Comparison of ENCODE assay signal across 15 cellular contexts in the genomic region with DNA sequence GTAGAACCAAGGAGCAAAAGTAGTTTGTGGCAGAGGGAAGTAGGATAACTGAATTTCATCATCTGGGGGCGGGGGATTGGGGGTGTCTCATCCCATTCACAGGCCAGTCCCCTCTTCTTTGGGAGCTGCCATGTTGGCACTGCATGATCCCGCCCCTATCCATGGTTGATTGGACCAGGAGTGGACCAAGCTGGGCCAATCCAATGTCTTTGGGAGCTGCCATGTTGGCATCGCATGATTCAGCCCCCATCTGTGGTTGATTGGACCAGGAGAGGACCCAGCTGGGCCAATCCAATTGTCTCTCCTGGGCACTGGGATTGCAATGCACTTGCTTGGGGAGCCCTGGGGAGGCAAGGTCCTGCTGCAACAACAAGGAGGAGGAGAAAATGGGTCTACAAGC. TPM values are rescaled to one million over a fixed set of nuclear protein-coding genes. Genes with fewer than 3 reads are reported as not detected.
A peak's percentile ranks its signal among the peaks of the same experiment; 100 is the strongest.
DNase-seq lines count a peak whose midpoint lies in the region; ATAC-seq and TF ChIP-seq lines count a peak whose summit lies in the region.
"Had no signal": no experiment of that assay in that cellular context is flagged by ENCODE, and none has a peak within 500 bp of the region (broad histone marks: within the 10 kb centered on the region; RNA-seq: fewer than 3 reads in every experiment).

No MANE protein-coding gene starts in this region.

- H2BK120ac ChIP-seq in mesendoderm (ENCODE audit: low read depth, low read length): no peak overlapping the region

- no CpG with 5 or more reads among the region's 3 CpGs for WGBS in mesendoderm (ENCODE audit: extremely low coverage, insufficient coverage, low lambda C conversion rate)
- WGBS in right lobe of liver (ENCODE audit: insufficient coverage, low coverage, low lambda C conversion rate, missing lambda C conversion rate): no CpG with 5 or more reads among the region's 3 CpGs

- no peak overlapping the region for H2BK15ac ChIP-seq in mesendoderm (replicated peaks; ENCODE audit: low read depth)

- no peak overlapping the region for H4K5ac ChIP-seq in mesendoderm (ENCODE audit: low read length)

- no peak for TF ChIP-seq RAD21 in HCT116 (IDR thresholded peaks at IDR 0.05; ENCODE audit: low read depth)

- H2AFZ ChIP-seq in HCT116 (ENCODE audit: low read depth, low read length, poor library complexity, severe bottlenecking): no peak overlapping the region

- peak; percentile 17 for DNase-seq in BE2C
- DNase-seq in HCT116 (ENCODE audit: low read depth, low spot score): no peak
- DNase-seq in RWPE2 (ENCODE audit: low spot score): peak; percentile 22
- peak; percentile 28 for DNase-seq in mesendoderm
- no peak for DNase-seq in endothelial cell (ENCODE audit: low spot score)
- no peak for DNase-seq in central memory CD4-positive, alpha-beta T cell
- no peak for DNase-seq in right lobe of liver
- DNase-seq: 8988T; AML-193; CD4-positive, CD25-positive, alpha-beta regulatory T cell had no signal

- no peak overlapping the region for H2AK5ac ChIP-seq in mesendoderm (ENCODE audit: low read length)

- H3K9me3 ChIP-seq in BE2C (no peaks in the 10 kb centered on the region), HCT116 (ENCODE audit: control insufficient read depth in 1 of 2, insufficient read depth in 1 of 2, low read depth in 1 of 2, low read length in 2 of 2) (peaks cover 0 to 6% of the 10 kb centered on the region in 2 experiments; a peak in 1 of 4 replicates), RWPE2 (ENCODE audit: severe bottlenecking) (no peaks in the 10 kb centered on the region), right lobe of liver (no peaks in the 10 kb centered on the region)
- H3K9me3 ChIP-seq: HAP-1 had no signal

- H3K27ac ChIP-seq in HCT116 (ENCODE audit: low read depth, low read length) (no peak overlapping the region), RWPE2 (ENCODE audit: poor library complexity, severe bottlenecking) (no peak overlapping the region), mesendoderm (ENCODE audit: low read depth, low read length) (no peak overlapping the region), right lobe of liver (no peak overlapping the region)
- H3K27ac ChIP-seq: BLaER1 treated with 17β-estradiol and CSF1 and Interleukin-3, amounts not matched to agents 10 nM and 100 nM; HL-60 had no signal

- H3K79me2 ChIP-seq in HCT116 (ENCODE audit: insufficient read depth, low read length): no peaks in the 10 kb centered on the region
- H3K79me2 ChIP-seq in mesendoderm (ENCODE audit: control insufficient read depth, insufficient read depth, low read length): no peaks in the 10 kb centered on the region

- H3K4me1 ChIP-seq in BE2C: no peaks in the 10 kb centered on the region
- peaks cover 0 to 3% of the 10 kb centered on the region in 2 experiments; a peak in 1 of 4 replicates for H3K4me1 ChIP-seq in HCT116 (ENCODE audit: control insufficient read depth in 1 of 2, insufficient read depth in 2 of 2, low read length in 2 of 2)
- no peaks in the 10 kb centered on the region for H3K4me1 ChIP-seq in RWPE2 (ENCODE audit: insufficient read depth, poor library complexity, severe bottlenecking)
- H3K4me1 ChIP-seq in mesendoderm (ENCODE audit: control insufficient read depth, low read depth, low read length): peaks cover 5% of the 10 kb centered on the region
- no peaks in the 10 kb centered on the region for H3K4me1 ChIP-seq in right lobe of liver

- no TSS peak for BruUV-seq in HCT116 (replicated peaks; lab: Mats Ljungman, UMichigan)

- H3K4me3 ChIP-seq in BE2C (ENCODE audit: low read depth, low read length) (no peak overlapping the region), HCT116 (replicated peaks in 1 of 2; ENCODE audit: low read depth in 1 of 2, low read length in 2 of 2) (no peak overlapping the region), RWPE2 (ENCODE audit: severe bottlenecking) (no peak overlapping the region), mesendoderm (ENCODE audit: low read length) (no peak overlapping the region), right lobe of liver (no peak overlapping the region)
- H3K4me3 ChIP-seq: BLaER1 treated with 17β-estradiol and CSF1 and Interleukin-3, amounts not matched to agents 10 nM and 100 nM; GM12878; HAP-1 had no signal

- intact Hi-C loops in HCT116 (cut with micrococcal nuclease) (loop anchor here (10.0 kb wide), 1 partner anchor 122 kb away; no protein-coding TSS in a partner anchor), right lobe of liver (cut with DNase I) (no loop called here)

- no peaks in the 10 kb centered on the region for H3K9me3 Mint-ChIP-seq in endothelial cell (ENCODE audit: unreplicated experiment)

- H3K27me3 ChIP-seq in BE2C (no peaks in the 10 kb centered on the region), HCT116 (ENCODE audit: insufficient read depth, low read length) (no peaks in the 10 kb centered on the region), RWPE2 (ENCODE audit: insufficient read depth, poor library complexity, severe bottlenecking) (no peaks in the 10 kb centered on the region), mesendoderm (ENCODE audit: insufficient read depth, low read length, poor library complexity) (no peaks in the 10 kb centered on the region), right lobe of liver (no peaks in the 10 kb centered on the region)
- H3K27me3 ChIP-seq: BLaER1 treated with 17β-estradiol and CSF1 and Interleukin-3, amounts not matched to agents 10 nM and 100 nM had no signal

- peak overlapping the region; percentile 42 for H3K56ac ChIP-seq in mesendoderm (ENCODE audit: low read length)

- H3K27me3 Mint-ChIP-seq in endothelial cell (ENCODE audit: unreplicated experiment): peaks cover 8% of the 10 kb centered on the region

- POLR2A ChIA-PET in HCT116 (lab: Charles Lee): no interaction called here

- no peaks in the 10 kb centered on the region for H3K36me3 Mint-ChIP-seq in endothelial cell (ENCODE audit: low read depth, unreplicated experiment)
- H3K36me3 Mint-ChIP-seq: CD4-positive, CD25-positive, alpha-beta regulatory T cell had no signal

- no peaks in the 10 kb centered on the region for H3K9me2 ChIP-seq in HCT116 (ENCODE audit: insufficient read depth)

- no peak for TF ChIP-seq CTCF in BE2C (IDR thresholded peaks at IDR 0.05; ENCODE audit: low read depth, low read length)
- TF ChIP-seq CTCF in HCT116 (IDR thresholded peaks at IDR 0.05 in 2 of 3, conservative IDR thresholded peaks at IDR 0.05 in 1 of 3; ENCODE audit: borderline replicate concordance in 1 of 3, insufficient read depth in 1 of 3, low read depth in 2 of 3, low read length in 2 of 3): no peak
- TF ChIP-seq CTCF in RWPE2 (IDR thresholded peaks at IDR 0.05; ENCODE audit: poor library complexity, severe bottlenecking): no peak
- no peak for TF ChIP-seq CTCF in endothelial cell (IDR thresholded peaks at IDR 0.05; ENCODE audit: unreplicated experiment)
- no peak for TF ChIP-seq CTCF in right lobe of liver (IDR thresholded peaks at IDR 0.05)

- no peaks in the 10 kb centered on the region for H4K20me1 ChIP-seq in HCT116 (ENCODE audit: insufficient read depth)
- H4K20me1 ChIP-seq: BLaER1 treated with 17β-estradiol and CSF1 and Interleukin-3, amounts not matched to agents 10 nM and 100 nM had no signal

- no peaks in the 10 kb centered on the region for H3K4me1 Mint-ChIP-seq in endothelial cell (ENCODE audit: unreplicated experiment)

- no peaks in the 10 kb centered on the region for H3K79me1 ChIP-seq in mesendoderm (ENCODE audit: low read length)

- H2BK5ac ChIP-seq in mesendoderm (ENCODE audit: low read length): no peak overlapping the region

- H3K4me3 Mint-ChIP-seq in endothelial cell (ENCODE audit: unreplicated experiment): no peak overlapping the region
- H3K4me3 Mint-ChIP-seq: CD4-positive, CD25-positive, alpha-beta regulatory T cell had no signal

- H3K4ac ChIP-seq in mesendoderm (ENCODE audit: low read depth, low read length): no peak overlapping the region

- ATAC-seq in HCT116: peak; percentile 71; the same call in 1 of the 2 replicates
- no peak for ATAC-seq in RWPE2 (ENCODE audit: low read depth)
- no peak for ATAC-seq in GM19395 (IDR thresholded peaks at IDR 0.05; ENCODE audit: unreplicated experiment)
- no peak for ATAC-seq in right lobe of liver
- ATAC-seq: GM12878 had no signal

- no peak for TF ChIP-seq POLR2A in HCT116 (IDR thresholded peaks at IDR 0.05; ENCODE audit: borderline replicate concordance, extremely low read depth, insufficient read depth, insufficient read length)
- TF ChIP-seq POLR2A in right lobe of liver (IDR thresholded peaks at IDR 0.05): no peak

- H3K23ac ChIP-seq in mesendoderm (ENCODE audit: low read length): no peak overlapping the region

- H3K18ac ChIP-seq in mesendoderm (ENCODE audit: low read length): no peak overlapping the region

- RAD21 ChIA-PET in HCT116 (lab: Charles Lee; ENCODE audit: low non-redundant PET in 1 of 2, low total read pairs in 2 of 2, uncharacterized antibody in 2 of 2, unreplicated experiment in 2 of 2): no interaction called here

- H3K9ac ChIP-seq in HCT116 (ENCODE audit: low read length) (no peak overlapping the region), mesendoderm (ENCODE audit: low read length) (no peak overlapping the region)
- H3K9ac ChIP-seq: BLaER1 treated with 17β-estradiol and CSF1 and Interleukin-3, amounts not matched to agents 10 nM and 100 nM had no signal

- CTCF ChIA-PET in HCT116 (lab: Charles Lee): no interaction called here

- H3K4me2 ChIP-seq in HCT116 (ENCODE audit: low read length) (no peak overlapping the region), mesendoderm (ENCODE audit: low read length) (no peak overlapping the region)
- H3K4me2 ChIP-seq: BLaER1 treated with 17β-estradiol and CSF1 and Interleukin-3, amounts not matched to agents 10 nM and 100 nM had no signal

- no peak overlapping the region for H3K27ac Mint-ChIP-seq in endothelial cell (ENCODE audit: unreplicated experiment)
- H3K27ac Mint-ChIP-seq: CD4-positive, CD25-positive, alpha-beta regulatory T cell had no signal

- no peaks in the 10 kb centered on the region for H3K36me3 ChIP-seq in BE2C
- H3K36me3 ChIP-seq in HCT116 (ENCODE audit: control insufficient read depth in 1 of 2, insufficient read depth in 2 of 2, low read length in 2 of 2): no peaks in the 10 kb centered on the region
- no peaks in the 10 kb centered on the region for H3K36me3 ChIP-seq in RWPE2 (ENCODE audit: low read depth)
- H3K36me3 ChIP-seq in mesendoderm (ENCODE audit: control insufficient read depth, insufficient read depth, low read length): no peaks in the 10 kb centered on the region
- no peaks in the 10 kb centered on the region for H3K36me3 ChIP-seq in right lobe of liver
- H3K36me3 ChIP-seq: BLaER1 treated with 17β-estradiol and CSF1 and Interleukin-3, amounts not matched to agents 10 nM and 100 nM; HAP-1 had no signal

- no peak overlapping the region for H4K8ac ChIP-seq in mesendoderm (ENCODE audit: low read depth, low read length)

RNA-seq across cellular contexts. Expression of gene ALPL, which starts 12.3 kb away (rescaled TPM):
- polyA plus RNA-seq in BE2C (2012; ENCODE audit: insufficient read depth, insufficient read length, low read depth): 0.43 TPM
- total RNA-seq in HCT116 (2021; ENCODE audit: unreplicated experiment) (0.61 TPM), endothelial cell (ENCODE audit: unreplicated experiment) (11.7 TPM), right lobe of liver (10 to 100 TPM; 23.2 to 81.5 (median 48.1) TPM)
- 0.46 and 0.55 TPM in 2 replicates for polyA plus RNA-seq in HCT116 (2012)
- 126 TPM for polyA plus RNA-seq in mesendoderm (2013, experiment 1 of 2)
- 125 TPM for polyA plus RNA-seq in mesendoderm (2013, experiment 2 of 2)
- total RNA-seq: CD4-positive, CD25-positive, alpha-beta regulatory T cell had no signal
- polyA plus RNA-seq: CD4-positive, CD25-positive, alpha-beta regulatory T cell had no signal

RNA-seq across cellular contexts. Expression of gene NBPF3, which starts 56.9 kb away (rescaled TPM):
- 2.3 TPM for polyA plus RNA-seq in BE2C (2012; ENCODE audit: insufficient read depth, insufficient read length, low read depth)
- total RNA-seq in HCT116 (2021; ENCODE audit: unreplicated experiment) (17.3 TPM), endothelial cell (ENCODE audit: unreplicated experiment) (11.1 TPM), right lobe of liver (1 to 10 TPM; 1.2 to 5.3 (median 2.3) TPM)
- polyA plus RNA-seq in HCT116 (2012): 9.1 and 11.7 TPM in 2 replicates
- 1.3 TPM for polyA plus RNA-seq in mesendoderm (2013, experiment 1 of 2)
- 1.5 TPM for polyA plus RNA-seq in mesendoderm (2013, experiment 2 of 2)

Comparison
In these comparisons a context has a peak if more than half of its experiments do, and no peak if none do; other contexts are left out.
1. DNase-seq: peak in BE2C (single experiment), RWPE2 (single experiment) and mesendoderm (single experiment); none in HCT116 (single experiment), endothelial cell (single experiment), central memory CD4-positive, alpha-beta T cell (single experiment) and right lobe of liver (0 of 3).